18 cellular contexts compared by ENCODE assay signal in genomic region chr14:75751291-75751690, GRCh38.
DNase-seq lines count a peak whose midpoint lies in the region; ATAC-seq and TF ChIP-seq lines count a peak whose summit lies in the region.
"Had no signal": no experiment of that assay in that cellular context is flagged by ENCODE, and none has a peak within 500 bp of the region (broad histone marks: within the 10 kb centered on the region; RNA-seq: fewer than 3 reads in every experiment).

No MANE protein-coding gene starts in this region.

- no peak overlapping the region for H4K91ac ChIP-seq in mesenchymal stem cell (ENCODE audit: low read length)

- H3K23ac ChIP-seq in mesenchymal stem cell (ENCODE audit: low read length in 2 of 2): no peak overlapping the region

- H3K27me3 Mint-ChIP-seq in chondrocyte (ENCODE audit: low read depth): no peaks in the 10 kb centered on the region
- H3K27me3 Mint-ChIP-seq: CD8-positive, alpha-beta memory T cell had no signal

- H3K27ac ChIP-seq in mesenchymal stem cell (ENCODE audit: low read length, poor library complexity, severe bottlenecking) (no peak overlapping the region), uterus (peak overlapping the region; percentile 49 to 78)
- H3K27ac ChIP-seq: RWPE1, SJCRH30 had no signal

- no peak overlapping the region for H2BK15ac ChIP-seq in mesenchymal stem cell (ENCODE audit: low read depth, poor library complexity, severe bottlenecking)

- H3K9me3 ChIP-seq in mesenchymal stem cell (ENCODE audit: control insufficient read depth, low read length) (peaks cover 6% of the 10 kb centered on the region), uterus (peaks cover 0 to 7% of the 10 kb centered on the region in 2 donors)
- H3K9me3 ChIP-seq: BE2C had no signal

- no peak overlapping the region for H3K9ac ChIP-seq in mesenchymal stem cell (ENCODE audit: low read length)

- no peak overlapping the region for H2AK5ac ChIP-seq in mesenchymal stem cell (ENCODE audit: low read length, severe bottlenecking)

- peaks cover 6% of the 10 kb centered on the region for H3K79me1 ChIP-seq in mesenchymal stem cell (replicated peaks; ENCODE audit: low read length, poor library complexity, severe bottlenecking)

- peaks cover 61% of the 10 kb centered on the region for H3K4me1 Mint-ChIP-seq in chondrocyte (ENCODE audit: low read depth)
- H3K4me1 Mint-ChIP-seq: CD8-positive, alpha-beta memory T cell had no signal

- no peak for TF ChIP-seq POLR2A in uterus (IDR thresholded peaks at IDR 0.05)

- no peak overlapping the region for H3K18ac ChIP-seq in mesenchymal stem cell (ENCODE audit: low read depth in 1 of 2, low read length in 2 of 2)

- no peak overlapping the region for H3K4ac ChIP-seq in mesenchymal stem cell (ENCODE audit: low read depth in 1 of 2, low read length in 2 of 2)

- H4K8ac ChIP-seq in mesenchymal stem cell (ENCODE audit: low read length): no peak overlapping the region

- H2AFZ ChIP-seq in mesenchymal stem cell (ENCODE audit: low read depth, low read length): no peak overlapping the region

- H3K27ac Mint-ChIP-seq in chondrocyte (ENCODE audit: unreplicated experiment): peak overlapping the region; percentile 78

- intact Hi-C loops in uterus (cut with DNase I; ENCODE audit: low total_unique reads): no loop called here

- peaks cover 15% of the 10 kb centered on the region for H3K36me3 Mint-ChIP-seq in chondrocyte (ENCODE audit: low read depth)

- no peak overlapping the region for H3K14ac ChIP-seq in mesenchymal stem cell (ENCODE audit: low read length in 2 of 2)

- H3K4me3 ChIP-seq in mesenchymal stem cell (ENCODE audit: insufficient read depth in 1 of 2, low read depth in 1 of 2, low read length in 2 of 2) (no peak overlapping the region), uterus (no peak overlapping the region)
- H3K4me3 ChIP-seq: SJCRH30 had no signal

- H3K9me3 Mint-ChIP-seq in chondrocyte (ENCODE audit: low read depth): peaks cover 12% of the 10 kb centered on the region

- DNase-seq in GM04503 (ENCODE audit: low read depth) (peak; percentile 7), chondrocyte (ENCODE audit: low spot score) (no peak), mesenchymal stem cell (peak; percentile 56), uterus (no peak), DMS79 treated with DMSO at 0.1 percent for 48 hours (lab: John Stamatoyannopoulos, UW) (no peak), DMS153 (lab: John Stamatoyannopoulos, UW) (no peak)
- DNase-seq: BE2C; CD8-positive, alpha-beta memory T cell; HCEC 1CT; NCI-H1436; NCI-H2081; NCI-H345; NCI-H526 treated with DMSO at 0.1 percent for 48 hours; NK-92 treated with Interleukin-12 subunit alpha and Interleukin-12 subunit beta, amount 100 ng/mL, for 24 hours; OCI-M1; SJCRH30 had no signal

- H2BK120ac ChIP-seq in mesenchymal stem cell (ENCODE audit: low read depth, low read length): no peak overlapping the region

- H3K36me3 ChIP-seq in mesenchymal stem cell (ENCODE audit: control insufficient read depth in 1 of 2, insufficient read depth in 2 of 2, low read depth in 1 of 2, low read length in 2 of 2) (peaks cover 4 to 30% of the 10 kb centered on the region in 2 experiments), uterus (no peaks in the 10 kb centered on the region)

- no peaks in the 10 kb centered on the region for H3K27me3 ChIP-seq in mesenchymal stem cell (ENCODE audit: control insufficient read depth in 1 of 2, insufficient read depth in 1 of 2, low read length in 2 of 2)
- no peaks in the 10 kb centered on the region for H3K27me3 ChIP-seq in uterus
- H3K27me3 ChIP-seq: BE2C, SJCRH30 had no signal

- no peaks in the 10 kb centered on the region for H3K4me1 ChIP-seq in mesenchymal stem cell (ENCODE audit: control insufficient read depth, insufficient read depth, low read depth, low read length)
- H3K4me1 ChIP-seq in uterus: no peaks in the 10 kb centered on the region
- H3K4me1 ChIP-seq: SJCRH30 had no signal

- H3K4me2 ChIP-seq in mesenchymal stem cell (ENCODE audit: low read length, poor library complexity, severe bottlenecking): no peak overlapping the region

- H2BK5ac ChIP-seq in mesenchymal stem cell (ENCODE audit: low read depth, low read length, poor library complexity, severe bottlenecking): no peak overlapping the region

- no peak overlapping the region for H3K4me3 Mint-ChIP-seq in chondrocyte (ENCODE audit: unreplicated experiment)
- H3K4me3 Mint-ChIP-seq: CD8-positive, alpha-beta memory T cell had no signal

- 80% methylated on average over 2 of the region's 5 CpGs for WGBS in mesenchymal stem cell

- H2BK12ac ChIP-seq in mesenchymal stem cell (ENCODE audit: low read length in 2 of 2): no peak overlapping the region

- TF ChIP-seq CTCF in chondrocyte (IDR thresholded peaks at IDR 0.05): no peak
- no peak for TF ChIP-seq CTCF in uterus (IDR thresholded peaks at IDR 0.05)

- ATAC-seq in GM18873 (IDR thresholded peaks at IDR 0.05; ENCODE audit: low FRiP score, unreplicated experiment): no peak

Comparison
In these comparisons a context has a peak if more than half of its experiments do, and no peak if none do; other contexts are left out.
1. DNase-seq: peak in GM04503 (single experiment) and mesenchymal stem cell (single experiment); none in chondrocyte (single experiment), uterus (0 of 2), DMS79 treated with DMSO at 0.1 percent for 48 hours (single experiment) and DMS153 (single experiment).